ENCODE assay signal across 8 cellular contexts in genomic region chr14:104752338-104752734, GRCh38. TPM values are rescaled to one million over a fixed set of nuclear protein-coding genes. Genes with fewer than 3 reads are reported as not detected.
DNase-seq lines count a peak whose midpoint lies in the region; ATAC-seq and TF ChIP-seq lines count a peak whose summit lies in the region.

No MANE protein-coding gene starts in this region.

- H3K9me3 Mint-ChIP-seq in HFFc6 (no peaks in the 10 kb centered on the region), glutamatergic neuron (ENCODE audit: unreplicated experiment) (peaks cover 8% of the 10 kb centered on the region)
- no peaks in the 10 kb centered on the region for H3K9me3 Mint-ChIP-seq in stimulated activated naive CD8-positive, alpha-beta T cell treated with anti-CD3 and anti-CD28 coated beads, Interleukin-15, amount 100 ng/mL, for 72 hours

- no peaks in the 10 kb centered on the region for H3K9me3 ChIP-seq in T-helper 17 cell (ENCODE audit: control insufficient read depth, low read length, poor library complexity, severe bottlenecking)

- DNase-seq in HFFc6 (no peak), T-helper 17 cell (no peak), glutamatergic neuron (no peak), NCI-H748 (lab: John Stamatoyannopoulos, UW; ENCODE audit: unreplicated experiment) (no peak), NCI-H524 treated with DMSO at 0.1 percent for 48 hours (lab: John Stamatoyannopoulos, UW) (no peak), GM10248 (ENCODE audit: extremely low spot score) (no peak)
- DNase-seq in stimulated activated naive CD8-positive, alpha-beta T cell treated with anti-CD3 and anti-CD28 coated beads, Interleukin-15, amount 100 ng/mL, for 72 hours, result no peak

- H3K4me3 Mint-ChIP-seq in HFFc6 (peak overlapping the region; percentile 100), T-helper 17 cell (peak overlapping the region; percentile 96), glutamatergic neuron (ENCODE audit: unreplicated experiment) (peak overlapping the region; percentile 86)
- peak overlapping the region; percentile 97 to 98 for H3K4me3 Mint-ChIP-seq in stimulated activated naive CD8-positive, alpha-beta T cell treated with anti-CD3 and anti-CD28 coated beads, Interleukin-15, amount 100 ng/mL, for 72 hours

- H3K36me3 Mint-ChIP-seq in HFFc6 (ENCODE audit: low read depth) (peaks cover 7% of the 10 kb centered on the region; the same call in 1 of the 2 replicates), T-helper 17 cell (ENCODE audit: low read depth) (peaks cover 3% of the 10 kb centered on the region), glutamatergic neuron (ENCODE audit: unreplicated experiment) (no peaks in the 10 kb centered on the region)

- no peaks in the 10 kb centered on the region; the same call in none of the 2 replicates for H3K27me3 Mint-ChIP-seq in HFFc6 (ENCODE audit: insufficient read depth)
- no peaks in the 10 kb centered on the region for H3K27me3 Mint-ChIP-seq in T-helper 17 cell
- peaks cover 15% of the 10 kb centered on the region for H3K27me3 Mint-ChIP-seq in glutamatergic neuron (ENCODE audit: unreplicated experiment)
- no peaks in the 10 kb centered on the region for H3K27me3 Mint-ChIP-seq in stimulated activated naive CD8-positive, alpha-beta T cell treated with anti-CD3 and anti-CD28 coated beads, Interleukin-15, amount 100 ng/mL, for 72 hours

- no peak for ATAC-seq in T-helper 17 cell
- ATAC-seq in stimulated activated naive CD8-positive, alpha-beta T cell treated with anti-CD3 and anti-CD28 coated beads, Interleukin-15, amount 100 ng/mL, for 72 hours, result peak; percentile 88

- peak; percentile 48 for TF ChIP-seq POLR2A in GM15510 (IDR thresholded peaks at IDR 0.05; ENCODE audit: borderline replicate concordance, extremely low read depth, insufficient read length)

- H3K27ac Mint-ChIP-seq in HFFc6, result peak overlapping the region; percentile 83
- H3K27ac Mint-ChIP-seq in T-helper 17 cell, result peak overlapping the region; percentile 88
- peak overlapping the region; percentile 48 for H3K27ac Mint-ChIP-seq in glutamatergic neuron (ENCODE audit: unreplicated experiment)
- H3K27ac Mint-ChIP-seq in stimulated activated naive CD8-positive, alpha-beta T cell treated with anti-CD3 and anti-CD28 coated beads, Interleukin-15, amount 100 ng/mL, for 72 hours, result peak overlapping the region; percentile 42 to 88

- CTCF ChIA-PET in GM10248 (lab: Yijun Ruan, JAX), result interaction anchor here (0.7 to 14.3 kb wide), 6 partner anchors 10 to 305 kb away, joined by 3 to 136 read pairs (median 6); no protein-coding TSS in a partner anchor

- POLR2A ChIA-PET in GM10248 (lab: Yijun Ruan, JAX), result interaction anchor here (0.7 to 1.4 kb wide), 5 partner anchors 16 to 121 kb away, joined by 3 to 5 read pairs (median 3); no protein-coding TSS in a partner anchor

- TF ChIP-seq CTCF in HFFc6 (IDR thresholded peaks at IDR 0.05), result no peak
- TF ChIP-seq CTCF in glutamatergic neuron (IDR thresholded peaks at IDR 0.05; ENCODE audit: partially characterized antibody, unreplicated experiment), result no peak
- TF ChIP-seq CTCF in GM10248 (IDR thresholded peaks at IDR 0.05; ENCODE audit: control extremely low read depth, extremely low read depth, low read depth, missing control alignments), result no peak

- peaks cover 49% of the 10 kb centered on the region for H3K4me1 Mint-ChIP-seq in HFFc6 (ENCODE audit: low read depth)
- H3K4me1 Mint-ChIP-seq in T-helper 17 cell, result peaks cover 23% of the 10 kb centered on the region
- peaks cover 15% of the 10 kb centered on the region for H3K4me1 Mint-ChIP-seq in glutamatergic neuron (ENCODE audit: low read depth, unreplicated experiment)
- H3K4me1 Mint-ChIP-seq in stimulated activated naive CD8-positive, alpha-beta T cell treated with anti-CD3 and anti-CD28 coated beads, Interleukin-15, amount 100 ng/mL, for 72 hours, result peaks cover 41% of the 10 kb centered on the region

RNA-seq across cellular contexts. Expression of gene SIVA1, which starts 0.6 kb away (rescaled TPM):
- 10 to 100 TPM; 78.3 to 95.8 (median 82.5) TPM for total RNA-seq in HFFc6 (2021; fragmentation: NEBNext Ultra II Directional; extraction: Animal tissue kit (Norgen Biotek cat#: 25700))
- 10 to 100 TPM; 76.2 to 85.7 TPM for total RNA-seq in T-helper 17 cell
- total RNA-seq in glutamatergic neuron (ENCODE audit: unreplicated experiment), result 30.5 TPM

RNA-seq across cellular contexts. Expression of gene ADSS1, which starts 28.3 kb away (rescaled TPM):
- total RNA-seq in HFFc6 (2021; fragmentation: NEBNext Ultra II Directional; extraction: Animal tissue kit (Norgen Biotek cat#: 25700)), result 1 to 10 TPM; 2.7 to 3.7 (median 3.3) TPM
- 1 to 10 TPM; 2.4 to 2.9 TPM for total RNA-seq in T-helper 17 cell
- total RNA-seq in glutamatergic neuron (ENCODE audit: unreplicated experiment), result 45.1 TPM

RNA-seq across cellular contexts. Expression of gene AKT1, which starts 43.2 kb away (rescaled TPM):
- 100 to 1,000 TPM; 164 to 191 (median 173) TPM for total RNA-seq in HFFc6 (2021; fragmentation: NEBNext Ultra II Directional; extraction: Animal tissue kit (Norgen Biotek cat#: 25700))
- total RNA-seq in T-helper 17 cell (10 to 100 TPM; 72.4 to 77.2 TPM), glutamatergic neuron (ENCODE audit: unreplicated experiment) (300 TPM)

RNA-seq across cellular contexts. Expression of gene ZBTB42, which starts 48.6 kb away (rescaled TPM):
- total RNA-seq in HFFc6 (2021; fragmentation: NEBNext Ultra II Directional; extraction: Animal tissue kit (Norgen Biotek cat#: 25700)), result 1 to 10 TPM; 1.3 to 1.8 (median 1.5) TPM
- 1 to 10 TPM; 2.7 to 3.3 TPM for total RNA-seq in T-helper 17 cell
- total RNA-seq in glutamatergic neuron (ENCODE audit: unreplicated experiment), result 6.0 TPM
